9 cellular contexts compared by ENCODE assay signal in genomic region chr16:24544640-24545039, GRCh38. TPM values are rescaled to one million over a fixed set of nuclear protein-coding genes. Genes with fewer than 3 reads are reported as not detected.
DNase-seq lines count a peak whose midpoint lies in the region; ATAC-seq and TF ChIP-seq lines count a peak whose summit lies in the region.
"Had no signal": no experiment of that assay in that cellular context is flagged by ENCODE, and none has a peak within 500 bp of the region (broad histone marks: within the 10 kb centered on the region; RNA-seq: fewer than 3 reads in every experiment).

No MANE protein-coding gene starts in this region.

- H3K36me3 ChIP-seq in CD8-positive, alpha-beta memory T cell (ENCODE audit: insufficient read depth, low read length), result peaks cover 15% of the 10 kb centered on the region
- peaks cover 70% of the 10 kb centered on the region for H3K36me3 ChIP-seq in Karpas-422 (ENCODE audit: insufficient read depth, low read length)

- no peak overlapping the region for H3K4me3 ChIP-seq in CD8-positive, alpha-beta memory T cell (ENCODE audit: low read length)
- no peak overlapping the region for H3K4me3 ChIP-seq in Karpas-422 (ENCODE audit: low read length)
- H3K4me3 ChIP-seq: SJCRH30 had no signal

- no peaks in the 10 kb centered on the region for H3K27me3 Mint-ChIP-seq in CD8-positive, alpha-beta memory T cell
- peaks cover 5% of the 10 kb centered on the region for H3K27me3 Mint-ChIP-seq in endothelial cell (ENCODE audit: unreplicated experiment)

- H3K4me2 ChIP-seq in Karpas-422 (ENCODE audit: low read depth, low read length, poor library complexity, severe bottlenecking), result peak overlapping the region; percentile 95

- no peaks in the 10 kb centered on the region for H3K9me3 Mint-ChIP-seq in CD8-positive, alpha-beta memory T cell
- H3K9me3 Mint-ChIP-seq in endothelial cell (ENCODE audit: unreplicated experiment), result no peaks in the 10 kb centered on the region

- TF ChIP-seq CTCF in endothelial cell (IDR thresholded peaks at IDR 0.05; ENCODE audit: unreplicated experiment), result no peak

- no peaks in the 10 kb centered on the region for H3K9me3 ChIP-seq in CD8-positive, alpha-beta memory T cell (ENCODE audit: low read length)
- H3K9me3 ChIP-seq in Karpas-422 (ENCODE audit: low read length), result no peaks in the 10 kb centered on the region
- H3K9me3 ChIP-seq: SJCRH30 had no signal

- no peaks in the 10 kb centered on the region for H3K27me3 ChIP-seq in CD8-positive, alpha-beta memory T cell (ENCODE audit: insufficient read depth, low read length, poor library complexity, severe bottlenecking)
- no peaks in the 10 kb centered on the region for H3K27me3 ChIP-seq in Karpas-422 (ENCODE audit: low read length)
- H3K27me3 ChIP-seq: SJCRH30 had no signal

- no peak for DNase-seq in CD8-positive, alpha-beta memory T cell
- DNase-seq in Karpas-422, result no peak
- no peak for DNase-seq in endothelial cell (ENCODE audit: low spot score)
- DNase-seq in pons (ENCODE audit: low spot score), result peak; percentile 32
- no peak for DNase-seq in hippocampal formation (lab: John Stamatoyannopoulos, UW)
- no peak for DNase-seq in SHP77 (lab: John Stamatoyannopoulos, UW)
- DNase-seq: NCI-H1694, SJCRH30 had no signal

- H3K79me2 ChIP-seq in Karpas-422 (ENCODE audit: low read length), result peaks cover 99% of the 10 kb centered on the region

- H3K27ac ChIP-seq in CD8-positive, alpha-beta memory T cell (ENCODE audit: low read depth, low read length), result no peak overlapping the region
- H3K27ac ChIP-seq in Karpas-422 (ENCODE audit: low read length), result no peak overlapping the region
- H3K27ac ChIP-seq: SJCRH30 had no signal

- peaks cover 4 to 70% (median 11%) of the 10 kb centered on the region in 3 donors for H3K36me3 Mint-ChIP-seq in CD8-positive, alpha-beta memory T cell
- peaks cover 20% of the 10 kb centered on the region for H3K36me3 Mint-ChIP-seq in endothelial cell (ENCODE audit: low read depth, unreplicated experiment)

- H3K9ac ChIP-seq in Karpas-422 (ENCODE audit: low read length), result no peak overlapping the region

- no peak overlapping the region for H2AFZ ChIP-seq in Karpas-422 (ENCODE audit: low read length)

- peaks cover 60 to 84% (median 82%) of the 10 kb centered on the region in 3 donors for H3K4me1 Mint-ChIP-seq in CD8-positive, alpha-beta memory T cell
- peaks cover 32% of the 10 kb centered on the region for H3K4me1 Mint-ChIP-seq in endothelial cell (ENCODE audit: unreplicated experiment)

- H3K4me1 ChIP-seq in CD8-positive, alpha-beta memory T cell (ENCODE audit: insufficient read depth, low read length), result peaks cover 36% of the 10 kb centered on the region
- peaks cover 35% of the 10 kb centered on the region for H3K4me1 ChIP-seq in Karpas-422 (ENCODE audit: low read length)

- POLR2A ChIA-PET in CD8-positive, alpha-beta memory T cell (lab: Charles Lee), result no interaction called here

- no peak for ATAC-seq in GM18520 (IDR thresholded peaks at IDR 0.05; ENCODE audit: unreplicated experiment)

- H3K4me3 Mint-ChIP-seq in CD8-positive, alpha-beta memory T cell, result peak overlapping the region; percentile 13 to 99 (median 54)
- H3K4me3 Mint-ChIP-seq in endothelial cell (ENCODE audit: unreplicated experiment), result no peak overlapping the region

- CTCF ChIA-PET in CD8-positive, alpha-beta memory T cell (lab: Charles Lee), result no interaction called here

- H4K20me1 ChIP-seq in Karpas-422 (ENCODE audit: insufficient read depth, low read depth, low read length), result peaks cover 68% of the 10 kb centered on the region

- H3K27ac Mint-ChIP-seq in CD8-positive, alpha-beta memory T cell, result peak overlapping the region in 5 of 8 donors; percentile 1 to 66 (median 43)
- H3K27ac Mint-ChIP-seq in endothelial cell (ENCODE audit: unreplicated experiment), result peak overlapping the region; percentile 28

- H3K9me2 ChIP-seq in Karpas-422 (replicated peaks; ENCODE audit: insufficient read depth, low read length), result no peaks in the 10 kb centered on the region

RNA-seq across cellular contexts. Expression of gene RBBP6, which starts 5.3 kb away (rescaled TPM):
- 10 to 100 TPM; 61.9 to 66.0 TPM for total RNA-seq in CD8-positive, alpha-beta memory T cell
- polyA plus RNA-seq in CD8-positive, alpha-beta memory T cell, result 27.2 TPM
- 25.7 and 45.5 TPM in 2 replicates for total RNA-seq in Karpas-422 (2014; rRNA removed; shearing (Covaris generic); ENCODE audit: low replicate concordance)
- 67.9 TPM for total RNA-seq in endothelial cell (ENCODE audit: unreplicated experiment)
